Comparison of ENCODE assay signal across 1 cellular context in genomic region chr4:158671915-158672806, GRCh38.
A peak's percentile ranks its signal among the peaks of the same experiment; 100 is the strongest.
TF ChIP-seq lines count a peak whose summit lies in the region.

Gene ETFDH (plus strand): TSS chr4:158672296. CDS start chr4:158672457, 161 bp downstream.

TF ChIP-seq in WTC11, 78 proteins besides CTCF, POLR2A, EP300 and RAD21 (continued from another document):
- TF ChIP-seq ZNF416 (CRISPR knock-in tag; IDR thresholded peaks at IDR 0.05) (no peak), ERG (CRISPR knock-in tag; IDR thresholded peaks at IDR 0.05) (no peak), AR (CRISPR knock-in tag; IDR thresholded peaks at IDR 0.05) (no peak), CREM (CRISPR knock-in tag; IDR thresholded peaks at IDR 0.05) (peak; percentile 93), ZNF232 (CRISPR knock-in tag; IDR thresholded peaks at IDR 0.05) (no peak), JAZF1 (CRISPR knock-in tag; IDR thresholded peaks at IDR 0.05) (no peak), ETV6 (CRISPR knock-in tag; IDR thresholded peaks at IDR 0.05) (peak; percentile 57; the same call in 1 of the 2 replicates), ZNF281 (CRISPR knock-in tag; IDR thresholded peaks at IDR 0.05) (no peak), ZSCAN18 (CRISPR knock-in tag; IDR thresholded peaks at IDR 0.05) (no peak), MYBL2 (CRISPR knock-in tag; IDR thresholded peaks at IDR 0.05) (peak; percentile 74; the same call in 1 of the 2 replicates), NR1H2 (CRISPR knock-in tag; IDR thresholded peaks at IDR 0.05) (no peak), FOXK1 (CRISPR knock-in tag; IDR thresholded peaks at IDR 0.05) (peak; percentile 89), ZBTB43 (CRISPR knock-in tag; IDR thresholded peaks at IDR 0.05) (no peak), FOXP4 (CRISPR knock-in tag; IDR thresholded peaks at IDR 0.05) (no peak), SOX15 (CRISPR knock-in tag; IDR thresholded peaks at IDR 0.05) (no peak), ESRRA (CRISPR knock-in tag; IDR thresholded peaks at IDR 0.05; ENCODE audit: borderline replicate concordance) (no peak), NFYB (CRISPR knock-in tag; conservative IDR thresholded peaks at IDR 0.05; ENCODE audit: low read depth) (peak; percentile 62), ZNF263 (CRISPR knock-in tag; IDR thresholded peaks at IDR 0.05; ENCODE audit: low read depth) (no peak), ZNF219 (CRISPR knock-in tag; IDR thresholded peaks at IDR 0.05; ENCODE audit: borderline replicate concordance) (no peak), ZNF317 (CRISPR knock-in tag; IDR thresholded peaks at IDR 0.05; ENCODE audit: borderline replicate concordance, low read depth) (no peak), GABPB1 (CRISPR knock-in tag; IDR thresholded peaks at IDR 0.05) (peak; percentile 100), ATF1 (CRISPR knock-in tag; IDR thresholded peaks at IDR 0.05) (no peak), GRHL2 (CRISPR knock-in tag; IDR thresholded peaks at IDR 0.05; ENCODE audit: insufficient replicate concordance, severe bottlenecking) (no peak), CDX4 (CRISPR knock-in tag; IDR thresholded peaks at IDR 0.05; ENCODE audit: borderline replicate concordance) (no peak), JUN (CRISPR knock-in tag; IDR thresholded peaks at IDR 0.05) (no peak), EMX1 (CRISPR knock-in tag; IDR thresholded peaks at IDR 0.05) (no peak), USF2 (CRISPR knock-in tag; IDR thresholded peaks at IDR 0.05) (peak; percentile 48), MLX (CRISPR knock-in tag; IDR thresholded peaks at IDR 0.05) (no peak), TP53 (CRISPR knock-in tag; IDR thresholded peaks at IDR 0.05) (peak; percentile 55; the same call in 1 of the 2 replicates), FOXJ3 (CRISPR knock-in tag; IDR thresholded peaks at IDR 0.05; ENCODE audit: borderline replicate concordance) (no peak), E2F5 (CRISPR knock-in tag; IDR thresholded peaks at IDR 0.05) (no peak; the same call in 1 of the 2 replicates), ZNF423 (CRISPR knock-in tag; IDR thresholded peaks at IDR 0.05) (peak; percentile 38; the same call in 1 of the 2 replicates), SP1 (CRISPR knock-in tag; conservative IDR thresholded peaks at IDR 0.05) (peak; percentile 96), RELA (CRISPR knock-in tag; IDR thresholded peaks at IDR 0.05; ENCODE audit: borderline replicate concordance) (no peak)
